Comparison of ENCODE assay signal across 12 cellular contexts in the genomic region with DNA sequence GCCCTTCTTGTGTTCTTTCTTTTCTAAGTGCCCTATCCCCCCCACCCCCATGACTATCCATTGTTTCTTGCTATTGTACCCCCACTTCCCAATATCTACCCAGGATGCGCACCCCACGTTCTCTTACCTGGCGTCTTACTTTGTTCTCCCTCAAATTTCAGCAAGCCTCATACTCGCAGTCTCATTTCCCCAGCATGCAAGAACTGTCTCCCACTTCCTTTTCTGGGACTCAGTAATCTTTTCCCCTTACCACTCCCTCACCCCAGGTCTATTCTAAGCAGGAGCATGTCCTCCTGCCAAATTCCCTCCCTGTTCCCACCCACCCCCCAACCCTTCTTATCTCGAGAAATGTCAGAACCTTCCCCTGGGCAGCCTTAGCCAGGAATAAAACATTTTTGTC. TPM values are rescaled to one million over a fixed set of nuclear protein-coding genes. Genes with fewer than 3 reads are reported as not detected.
DNase-seq lines count a peak whose midpoint lies in the region; ATAC-seq and TF ChIP-seq lines count a peak whose summit lies in the region.
"Had no signal": no experiment of that assay in that cellular context is flagged by ENCODE, and none has a peak within 500 bp of the region (broad histone marks: within the 10 kb centered on the region; RNA-seq: fewer than 3 reads in every experiment).

No MANE protein-coding gene starts in this region.

- peak overlapping the region; percentile 14 to 98 (median 72) for H3K4me3 Mint-ChIP-seq in IgD-negative memory B cell
- H3K4me3 Mint-ChIP-seq in activated CD8-positive, alpha-beta T cell treated with anti-CD3 and anti-CD28 coated beads for 36 hours, result peak overlapping the region; percentile 53
- H3K4me3 Mint-ChIP-seq in nephron, result peak overlapping the region; percentile 77 to 99 (median 89)

- H3K9me3 ChIP-seq in SK-N-SH, result no peaks in the 10 kb centered on the region
- H3K9me3 ChIP-seq: lower lobe of right lung had no signal

- peaks cover 12 to 14% of the 10 kb centered on the region in 2 experiments for H3K36me3 ChIP-seq in SK-N-SH (replicated peaks in 1 of 2; ENCODE audit: control insufficient read depth in 1 of 2, insufficient read depth in 2 of 2, low read length in 1 of 2)

- no peak for TF ChIP-seq EP300 in SK-N-SH (IDR thresholded peaks at IDR 0.05; ENCODE audit: borderline replicate concordance in 1 of 2, low read depth in 1 of 2, low read length in 1 of 2)

- TF ChIP-seq CTCF in SK-N-SH (IDR thresholded peaks at IDR 0.05) (no peak), nephron (IDR thresholded peaks at IDR 0.05; ENCODE audit: unreplicated experiment in 3 of 3) (no peak)
- no peak for TF ChIP-seq CTCF in activated CD8-positive, alpha-beta T cell treated with anti-CD3 and anti-CD28 coated beads for 36 hours (IDR thresholded peaks at IDR 0.05)

- H3K36me3 Mint-ChIP-seq in IgD-negative memory B cell (no peaks in the 10 kb centered on the region), nephron (ENCODE audit: low read depth) (peaks cover 11% of the 10 kb centered on the region)
- H3K36me3 Mint-ChIP-seq in activated CD8-positive, alpha-beta T cell treated with anti-CD3 and anti-CD28 coated beads for 36 hours (ENCODE audit: low read depth), result peaks cover 9% of the 10 kb centered on the region

- H3K4me3 ChIP-seq in SK-N-SH (ENCODE audit: low read depth in 2 of 2, low read length in 1 of 2), result no peak overlapping the region

- H3K4me1 ChIP-seq in SK-N-SH (ENCODE audit: control insufficient read depth in 1 of 2, insufficient read depth in 2 of 2, low read depth in 1 of 2, low read length in 1 of 2), result peaks cover 5 to 40% of the 10 kb centered on the region in 2 experiments

- POLR2A ChIA-PET in SK-N-SH (lab: Yijun Ruan, JAX), result interaction anchor here (1.0 kb wide), 1 partner anchor 10 kb away, joined by 4 read pairs; no protein-coding TSS in a partner anchor
- POLR2A ChIA-PET in activated CD8-positive, alpha-beta T cell treated with anti-CD3 and anti-CD28 coated beads for 36 hours (lab: Charles Lee), result interaction anchor here (0.6 to 1.5 kb wide), 5 partner anchors 32 to 162 kb away, joined by 3 to 6 read pairs (median 4); partner anchors contain the start of genes DXO and VARS1

- H3K27me3 Mint-ChIP-seq in IgD-negative memory B cell (no peaks in the 10 kb centered on the region), nephron (ENCODE audit: low read depth) (no peaks in the 10 kb centered on the region)
- H3K27me3 Mint-ChIP-seq in activated CD8-positive, alpha-beta T cell treated with anti-CD3 and anti-CD28 coated beads for 36 hours, result no peaks in the 10 kb centered on the region

- H3K9me3 Mint-ChIP-seq in IgD-negative memory B cell, result no peaks in the 10 kb centered on the region
- no peaks in the 10 kb centered on the region for H3K9me3 Mint-ChIP-seq in activated CD8-positive, alpha-beta T cell treated with anti-CD3 and anti-CD28 coated beads for 36 hours
- H3K9me3 Mint-ChIP-seq in nephron, result no peaks in the 10 kb centered on the region

- H4K20me1 ChIP-seq in SK-N-SH (ENCODE audit: insufficient read depth), result no peaks in the 10 kb centered on the region

- DNase-seq in SK-N-SH (no peak), NCI-H2107 treated with DMSO at 0.1 percent for 48 hours (lab: John Stamatoyannopoulos, UW; ENCODE audit: unreplicated experiment) (no peak), cerebellar cortex (ENCODE audit: low spot score) (no peak), NCI-H128 (lab: John Stamatoyannopoulos, UW; ENCODE audit: unreplicated experiment) (no peak)
- DNase-seq in activated CD8-positive, alpha-beta T cell treated with anti-CD3 and anti-CD28 coated beads for 36 hours, result no peak
- DNase-seq: DMS79 treated with DMSO at 0.1 percent for 48 hours, lower lobe of right lung, retina had no signal

- H3F3A ChIP-seq in SK-N-SH (replicated peaks; ENCODE audit: insufficient read depth), result peaks cover 13% of the 10 kb centered on the region

- no peak overlapping the region for H3K9ac ChIP-seq in SK-N-SH

- H3K4me2 ChIP-seq in SK-N-SH, result peak overlapping the region; percentile 91; the same call in 1 of the 2 replicates

- no peak for TF ChIP-seq RAD21 in SK-N-SH (IDR thresholded peaks at IDR 0.05; ENCODE audit: low read length)

- H3K27me3 ChIP-seq in SK-N-SH (ENCODE audit: insufficient read depth), result no peaks in the 10 kb centered on the region

- CTCF ChIA-PET in SK-N-SH (lab: Yijun Ruan, JAX), result interaction anchor here (1.0 kb wide), 1 partner anchor 60 kb away, joined by 4 read pairs; no protein-coding TSS in a partner anchor
- CTCF ChIA-PET in activated CD8-positive, alpha-beta T cell treated with anti-CD3 and anti-CD28 coated beads for 36 hours (lab: Charles Lee), result interaction anchor here (2.9 kb wide), 1 partner anchor 53 kb away, joined by 13 read pairs; no protein-coding TSS in a partner anchor

- no peak for ATAC-seq in SK-N-SH treated with all-trans-retinoic acid at 6 μM for 48 hours
- ATAC-seq in activated CD8-positive, alpha-beta T cell treated with anti-CD3 and anti-CD28 coated beads for 36 hours, result no peak
- ATAC-seq: lower lobe of right lung had no signal

- H3K4me1 Mint-ChIP-seq in IgD-negative memory B cell (peaks cover 13 to 28% (median 25%) of the 10 kb centered on the region in 3 donors), nephron (peaks cover 32% of the 10 kb centered on the region)
- H3K4me1 Mint-ChIP-seq in activated CD8-positive, alpha-beta T cell treated with anti-CD3 and anti-CD28 coated beads for 36 hours (ENCODE audit: low read depth), result peaks cover 36% of the 10 kb centered on the region

- H3K79me2 ChIP-seq in SK-N-SH (ENCODE audit: insufficient read depth), result peaks cover 20% of the 10 kb centered on the region; the same call in 1 of the 2 replicates

- WGBS in SK-N-SH (ENCODE audit: low lambda C conversion rate), result 93% methylated on average over 5 of the region's 5 CpGs

- H3K27ac Mint-ChIP-seq in IgD-negative memory B cell (peak overlapping the region in 1 of 3 donors; percentile 99), nephron (peak overlapping the region; percentile 48 to 95 (median 81))
- H3K27ac Mint-ChIP-seq in activated CD8-positive, alpha-beta T cell treated with anti-CD3 and anti-CD28 coated beads for 36 hours, result peak overlapping the region; percentile 50

- H3K9me2 ChIP-seq in SK-N-SH, result no peaks in the 10 kb centered on the region

- H2AFZ ChIP-seq in SK-N-SH (ENCODE audit: low read depth), result no peak overlapping the region

- H3K27ac ChIP-seq in SK-N-SH (ENCODE audit: low read depth in 2 of 2, low read length in 1 of 2), result no peak overlapping the region
- H3K27ac ChIP-seq: lower lobe of right lung had no signal

- intact Hi-C loops in activated CD8-positive, alpha-beta T cell treated with anti-CD3 and anti-CD28 coated beads for 36 hours (cut with micrococcal nuclease), result no loop called here

TF ChIP-seq in SK-N-SH, 30 proteins besides CTCF, POLR2A, EP300 and RAD21 (continues in another document):
- TF ChIP-seq GABPA (IDR thresholded peaks at IDR 0.05; ENCODE audit: low read depth), result no peak
- TF ChIP-seq TCF12 (IDR thresholded peaks at IDR 0.05), result no peak
- TF ChIP-seq SIN3A (IDR thresholded peaks at IDR 0.05; ENCODE audit: borderline replicate concordance, low read depth, low read length), result no peak

TF ChIP-seq in SK-N-SH treated with all-trans-retinoic acid at 6 μM for 48 hours, 23 proteins besides CTCF, POLR2A, EP300 and RAD21 (continues in another document):
- TF ChIP-seq TCF4 (CRISPR knock-in tag; IDR thresholded peaks at IDR 0.05; ENCODE audit: borderline replicate concordance) (no peak), OSR1 (CRISPR knock-in tag; IDR thresholded peaks at IDR 0.05) (no peak), RARB (CRISPR knock-in tag; IDR thresholded peaks at IDR 0.05) (no peak), BACH2 (CRISPR knock-in tag; IDR thresholded peaks at IDR 0.05; ENCODE audit: borderline replicate concordance) (no peak), ZC3H10 (CRISPR knock-in tag; IDR thresholded peaks at IDR 0.05) (no peak)

RNA-seq across cellular contexts. Expression of gene EHMT2, which starts 1.7 kb away (rescaled TPM):
- polyA plus RNA-seq in SK-N-SH (2012; rRNA removed) (50.1 and 72.0 TPM in 2 replicates), IgD-negative memory B cell (49.3 TPM)
- polyA plus RNA-seq in SK-N-SH (2012; cell fraction: cytosol; rRNA removed), result 25.3 and 39.7 TPM in 2 replicates
- polyA plus RNA-seq in SK-N-SH (2012; cell fraction: nucleus; rRNA removed), result 209 and 212 TPM in 2 replicates
- 10 to 100 TPM; 55.4 to 56.8 TPM for total RNA-seq in activated CD8-positive, alpha-beta T cell treated with anti-CD3 and anti-CD28 coated beads for 36 hours

RNA-seq across cellular contexts. Expression of gene ZBTB12, which starts 2.7 kb away (rescaled TPM):
- 8.3 and 8.4 TPM in 2 replicates for polyA plus RNA-seq in SK-N-SH (2012; rRNA removed)
- polyA plus RNA-seq in SK-N-SH (2012; cell fraction: cytosol; rRNA removed), result 4.5 and 8.4 TPM in 2 replicates
- 4.9 and 7.0 TPM in 2 replicates for polyA plus RNA-seq in SK-N-SH (2012; cell fraction: nucleus; rRNA removed)
- polyA plus RNA-seq in IgD-negative memory B cell, result not detected
- 1 to 10 TPM; 1.8 to 2.1 TPM for total RNA-seq in activated CD8-positive, alpha-beta T cell treated with anti-CD3 and anti-CD28 coated beads for 36 hours

RNA-seq across cellular contexts. Expression of gene SLC44A4, which starts 20.4 kb away (rescaled TPM):
- polyA plus RNA-seq in SK-N-SH (2012; rRNA removed), result 0.26 and 0.49 TPM in 2 replicates
- polyA plus RNA-seq in SK-N-SH (2012; cell fraction: cytosol; rRNA removed), result 0.18 and 0.26 TPM in 2 replicates
- polyA plus RNA-seq in SK-N-SH (2012; cell fraction: nucleus; rRNA removed), result 0.40 and 0.66 TPM in 2 replicates
- not detected for polyA plus RNA-seq in IgD-negative memory B cell
- not detected for total RNA-seq in activated CD8-positive, alpha-beta T cell treated with anti-CD3 and anti-CD28 coated beads for 36 hours
- total RNA-seq: temporal lobe had no signal

RNA-seq across cellular contexts. Expression of gene C2, which starts 28.3 kb away (rescaled TPM):
- polyA plus RNA-seq in SK-N-SH (2012; rRNA removed) (0.15 and 0.43 TPM in 2 replicates), IgD-negative memory B cell (not detected)
- 0.14 and 0.25 TPM in 2 replicates for polyA plus RNA-seq in SK-N-SH (2012; cell fraction: cytosol; rRNA removed)
- polyA plus RNA-seq in SK-N-SH (2012; cell fraction: nucleus; rRNA removed), result 0.39 and 0.42 TPM in 2 replicates
- total RNA-seq in activated CD8-positive, alpha-beta T cell treated with anti-CD3 and anti-CD28 coated beads for 36 hours, result 1 to 10 TPM in 1 of 2 experiments, under 1 TPM in 1; 0.99 to 1.4 TPM

RNA-seq across cellular contexts. Expression of gene NEU1, which starts 36.6 kb away (rescaled TPM):
- 42.2 and 43.0 TPM in 2 replicates for polyA plus RNA-seq in SK-N-SH (2012; rRNA removed)
- 26.4 and 32.7 TPM in 2 replicates for polyA plus RNA-seq in SK-N-SH (2012; cell fraction: cytosol; rRNA removed)
- polyA plus RNA-seq in SK-N-SH (2012; cell fraction: nucleus; rRNA removed), result 31.9 and 35.3 TPM in 2 replicates
- polyA plus RNA-seq in IgD-negative memory B cell, result 25.0 TPM
- 1 to 10 TPM; 8.7 to 9.8 TPM for total RNA-seq in activated CD8-positive, alpha-beta T cell treated with anti-CD3 and anti-CD28 coated beads for 36 hours
